1 cellular context compared by ENCODE assay signal in the genomic region with DNA sequence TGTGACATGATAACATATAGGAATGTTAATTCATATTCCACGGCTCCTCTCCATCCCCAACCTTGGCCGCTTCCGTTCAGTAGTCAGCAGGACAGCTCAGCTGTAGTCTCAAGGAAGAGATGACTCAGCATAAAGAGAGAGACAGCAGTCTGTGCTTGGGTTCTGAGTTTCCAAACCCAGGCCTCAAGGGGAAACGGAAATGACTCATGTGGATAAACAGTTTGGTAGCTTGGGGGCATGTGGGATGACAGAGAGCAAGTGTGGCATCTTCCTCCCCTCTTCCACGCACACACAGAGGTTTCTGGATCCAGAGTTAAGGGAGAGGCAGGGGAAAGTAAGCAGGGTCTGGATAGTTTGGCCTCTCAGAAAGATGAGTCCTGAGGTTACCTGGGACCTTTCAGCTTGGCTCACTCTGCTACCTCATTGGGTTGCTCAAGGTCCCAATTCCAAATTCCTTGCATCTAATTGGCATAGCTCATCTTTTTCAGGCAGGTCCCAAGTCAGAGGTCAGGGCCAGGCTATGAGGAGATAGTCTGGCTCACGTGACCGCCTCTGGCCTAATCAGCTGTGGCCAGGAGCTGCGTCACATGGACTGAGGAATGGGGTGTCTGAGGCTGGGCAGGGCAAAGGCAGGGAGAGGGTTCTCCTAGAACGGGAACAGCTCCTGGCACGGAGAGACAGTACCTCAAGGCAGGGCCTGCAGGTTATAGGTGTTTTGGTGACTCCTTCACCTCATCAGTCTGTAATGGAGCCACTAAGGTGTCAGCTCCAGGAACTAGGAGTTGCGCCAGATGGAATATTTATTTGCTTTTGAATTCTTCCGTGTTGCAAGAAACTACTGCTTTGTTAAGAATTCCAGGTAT.
TF ChIP-seq lines count a peak whose summit lies in the region.

No MANE protein-coding gene starts in this region.

TF ChIP-seq in HCT116, 20 proteins besides CTCF, POLR2A, EP300 and RAD21 (continued from another document):
- TF ChIP-seq ZBTB33 (IDR thresholded peaks at IDR 0.05; ENCODE audit: extremely low read depth, insufficient replicate concordance, low read length) (no peak), ELF1 (IDR thresholded peaks at IDR 0.05; ENCODE audit: borderline replicate concordance, low read depth) (no peak), YY1 (IDR thresholded peaks at IDR 0.05; ENCODE audit: extremely low read depth, insufficient replicate concordance, low read depth, low read length) (no peak), ATF3 (IDR thresholded peaks at IDR 0.05) (no peak), MAX (IDR thresholded peaks at IDR 0.05) (peak; percentile 69)
